ENCODE assay signal across 24 cellular contexts in genomic region chr5:93884254-93884653, GRCh38.
"Had no signal": no experiment of that assay in that cellular context is flagged by ENCODE, and none has a peak within 500 bp of the region (broad histone marks: within the 10 kb centered on the region; RNA-seq: fewer than 3 reads in every experiment).

No MANE protein-coding gene starts in this region.

- H3K4me1 ChIP-seq: ascending aorta, lower lobe of right lung, parathyroid adenoma, psoas muscle, right atrium auricular region, testis had no signal

- H3K9me3 ChIP-seq: ascending aorta, heart right ventricle, left lung, lower lobe of right lung, psoas muscle, right atrium auricular region, spleen, testis, transverse colon had no signal

- H3K27ac ChIP-seq: ascending aorta, coronary artery, heart right ventricle, left lung, lower lobe of right lung, parathyroid adenoma, psoas muscle, right atrium auricular region, spleen, testis, transverse colon, VCaP had no signal

- H3K9ac ChIP-seq: parathyroid adenoma had no signal

- H3K27me3 ChIP-seq: ascending aorta, heart right ventricle, left lung, right atrium auricular region, spleen, testis, transverse colon had no signal

- H2AFZ ChIP-seq: parathyroid adenoma had no signal

- H3K36me3 ChIP-seq: left lung, lower lobe of right lung, right atrium auricular region, transverse colon had no signal

- H3K4me3 ChIP-seq: ascending aorta, coronary artery, heart right ventricle, left lung, lower lobe of right lung, psoas muscle, right atrium auricular region, spleen, testis, transverse colon had no signal

- DNase-seq: activated CD4-positive, alpha-beta T cell treated with anti-CD3 and anti-CD28 coated beads for 4 hours; activated CD4-positive, alpha-beta T cell treated with anti-CD3 and anti-CD28 coated beads, Interleukin-2, amount 50 U/mL, for 4 hours; activated effector memory CD4-positive, alpha-beta T cell treated with Interleukin-2 at 50 U/mL for 16 hours; activated naive CD4-positive, alpha-beta T cell treated with anti-CD3 and anti-CD28 coated beads for 36 hours; activated naive CD8-positive, alpha-beta T cell treated with anti-CD3 and anti-CD28 coated beads for 36 hours; effector memory CD8-positive, alpha-beta T cell; heart right ventricle; left lung; lower lobe of right lung; mesenchymal stem cell; naive thymus-derived CD8-positive, alpha-beta T cell; nucleus accumbens; psoas muscle; spleen; stimulated activated CD4-positive, alpha-beta T cell treated with anti-CD3 and anti-CD28 coated beads, Interleukin-2, amount 100 ng/mL, for 48 hours; stimulated activated naive CD4-positive, alpha-beta T cell treated with Interleukin-2 at 50 U/mL for 16 hours; T-helper 1 cell; testis; transverse colon had no signal

- ATAC-seq: effector memory CD8-positive, alpha-beta T cell; heart right ventricle; left lung; lower lobe of right lung; naive thymus-derived CD8-positive, alpha-beta T cell; psoas muscle had no signal

- H3K79me2 ChIP-seq: parathyroid adenoma had no signal
